12 cellular contexts compared by ENCODE assay signal in the genomic region with DNA sequence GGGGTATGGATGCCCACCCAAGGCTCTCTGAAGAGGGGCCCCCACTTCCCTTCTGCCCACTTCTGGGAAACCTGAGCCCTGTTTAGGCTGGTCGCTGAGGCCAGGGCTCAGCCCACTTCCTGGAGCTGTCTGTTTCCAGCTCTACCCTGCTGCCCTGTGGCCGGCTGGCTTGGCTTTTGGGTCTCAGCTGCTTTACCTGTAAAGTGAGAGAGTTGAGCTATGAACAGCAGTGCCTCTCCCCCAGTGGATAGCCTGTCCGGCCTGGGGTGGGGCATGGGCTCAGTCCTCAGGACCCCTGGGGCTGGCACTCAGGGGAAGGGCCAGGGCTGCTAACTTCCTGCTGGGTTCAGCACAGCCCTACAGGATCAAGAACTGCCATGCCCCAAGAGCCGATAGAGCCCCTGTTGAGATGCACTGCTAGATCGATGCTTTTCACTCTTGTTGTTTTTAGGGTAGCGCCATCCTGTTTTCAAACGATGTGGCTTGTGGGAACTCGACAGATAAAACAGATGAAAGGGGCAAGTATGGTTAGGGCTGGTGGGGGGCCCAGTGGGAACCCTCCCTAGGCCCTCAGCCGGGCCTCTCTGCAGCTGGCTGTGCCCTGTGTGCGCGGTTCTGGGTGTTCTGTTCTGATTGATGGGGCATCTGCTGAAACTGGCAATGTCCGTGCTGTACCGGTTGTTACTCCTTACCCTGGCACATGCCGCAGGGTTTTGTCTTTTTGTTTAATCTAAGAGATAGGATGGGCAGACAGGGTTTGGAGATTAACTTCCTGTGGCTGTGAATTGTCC. TPM values are rescaled to one million over a fixed set of nuclear protein-coding genes. Genes with fewer than 3 reads are reported as not detected.
DNase-seq lines count a peak whose midpoint lies in the region; ATAC-seq and TF ChIP-seq lines count a peak whose summit lies in the region.
"Had no signal": no experiment of that assay in that cellular context is flagged by ENCODE, and none has a peak within 500 bp of the region (broad histone marks: within the 10 kb centered on the region; RNA-seq: fewer than 3 reads in every experiment).

No MANE protein-coding gene starts in this region.

- peaks cover 17% of the 10 kb centered on the region for H3K27me3 Mint-ChIP-seq in GM23338 (ENCODE audit: insufficient read depth, low read depth, poor library complexity)

- H3K79me2 ChIP-seq in GM23338 (replicated peaks; ENCODE audit: insufficient read depth) (no peaks in the 10 kb centered on the region), SK-N-SH (ENCODE audit: insufficient read depth) (no peaks in the 10 kb centered on the region)

- DNase-seq in GM23338 (ENCODE audit: low spot score) (no peak), SK-N-SH (peak; percentile 57), psoas muscle (no peak), 8988T (no peak), KG1 (lab: John Stamatoyannopoulos, UW) (no peak), SKM-1 treated with dmso at 0.1 percent for 144 hours (lab: John Stamatoyannopoulos, UW; ENCODE audit: unreplicated experiment) (no peak)
- DNase-seq: DMS 273 treated with DMSO at 0.1 percent for 48 hours had no signal

- H2AFZ ChIP-seq in GM23338 (peak overlapping the region; percentile 38; the same call in 1 of the 2 replicates), SK-N-SH (ENCODE audit: low read depth) (no peak overlapping the region)

- TF ChIP-seq CTCF in GM23338 (conservative IDR thresholded peaks at IDR 0.05; ENCODE audit: low read depth in 2 of 2) = no peak
- no peak for TF ChIP-seq CTCF in SK-N-SH (IDR thresholded peaks at IDR 0.05)
- no peak for TF ChIP-seq CTCF in psoas muscle (IDR thresholded peaks at IDR 0.05)

- no peak overlapping the region for H3K27ac ChIP-seq in GM23338 (ENCODE audit: low read depth)
- peak overlapping the region in 1 of 2 experiments; percentile 91; a peak in 2 of 4 replicates for H3K27ac ChIP-seq in SK-N-SH (ENCODE audit: low read depth in 2 of 2, low read length in 1 of 2)
- peak overlapping the region; percentile 32 for H3K27ac ChIP-seq in cingulate gyrus (ENCODE audit: low read depth, low read length)
- no peak overlapping the region for H3K27ac ChIP-seq in psoas muscle
- H3K27ac ChIP-seq: right lobe of liver had no signal

- H3K9me3 ChIP-seq in SK-N-SH (no peaks in the 10 kb centered on the region), psoas muscle (no peaks in the 10 kb centered on the region)
- H3K9me3 ChIP-seq: right lobe of liver had no signal

- POLR2A ChIA-PET in SK-N-SH (lab: Yijun Ruan, JAX) = interaction anchor here (0.9 to 1.1 kb wide), 3 partner anchors 46 to 88 kb away, joined by 3 to 6 read pairs (median 3); no protein-coding TSS in a partner anchor

- H3F3A ChIP-seq in GM23338 (replicated peaks; ENCODE audit: low read depth) (no peaks in the 10 kb centered on the region), SK-N-SH (replicated peaks; ENCODE audit: insufficient read depth) (no peaks in the 10 kb centered on the region)

- TF ChIP-seq EP300 in SK-N-SH (IDR thresholded peaks at IDR 0.05; ENCODE audit: borderline replicate concordance in 1 of 2, low read depth in 1 of 2, low read length in 1 of 2) = peak in 1 of 2 experiments; percentile 60; a peak in 2 of 4 replicates

- peak; percentile 42 for ATAC-seq in GM23338
- peak in 3 of 4 donors; percentile 6 to 56 (median 37) for ATAC-seq in psoas muscle

- peaks cover 27% of the 10 kb centered on the region for H3K4me1 Mint-ChIP-seq in GM23338

- intact Hi-C loops in psoas muscle (cut with DNase I) = no loop called here

- CTCF ChIA-PET in SK-N-SH (lab: Yijun Ruan, JAX) = interaction anchor here (0.9 to 7.6 kb wide), 10 partner anchors 9 to 264 kb away, joined by 3 to 58 read pairs (median 7); partner anchors contain the start of gene SFRP5

- H3K9me3 Mint-ChIP-seq in GM23338 = no peaks in the 10 kb centered on the region; the same call in 2 of the 3 replicates
- H3K9me3 Mint-ChIP-seq: activated T-helper 2 cell treated with anti-CD3 and anti-CD28 coated beads, Interferon-gamma antibody, Interleukin-2, Interleukin-4, amounts not matched to agents 10 μg/mL and 5 μg/mL and 100 μg/mL, durations not matched to agents 14 hours and 24 hours and 36 hours had no signal

- H3K4me2 ChIP-seq in GM23338 (no peak overlapping the region), SK-N-SH (no peak overlapping the region)

- no peak overlapping the region for H3K9ac ChIP-seq in SK-N-SH

- H3K27me3 ChIP-seq in GM23338 (ENCODE audit: insufficient read depth) (no peaks in the 10 kb centered on the region), SK-N-SH (ENCODE audit: insufficient read depth) (no peaks in the 10 kb centered on the region; the same call in 1 of the 2 replicates), psoas muscle (ENCODE audit: insufficient read depth in 3 of 3, low read length in 2 of 3) (no peaks in the 10 kb centered on the region)
- H3K27me3 ChIP-seq: right lobe of liver had no signal

- H3K4me1 ChIP-seq in GM23338 (ENCODE audit: insufficient read depth) = peaks cover 25% of the 10 kb centered on the region
- peaks cover 0 to 36% of the 10 kb centered on the region in 2 experiments; a peak in 2 of 4 replicates for H3K4me1 ChIP-seq in SK-N-SH (ENCODE audit: control insufficient read depth in 1 of 2, insufficient read depth in 2 of 2, low read depth in 1 of 2, low read length in 1 of 2)
- H3K4me1 ChIP-seq in psoas muscle = no peaks in the 10 kb centered on the region

- no peak for TF ChIP-seq RAD21 in SK-N-SH (IDR thresholded peaks at IDR 0.05; ENCODE audit: low read length)

- H3K36me3 ChIP-seq in GM23338 (ENCODE audit: insufficient read depth) (no peaks in the 10 kb centered on the region; the same call in 1 of the 2 replicates), SK-N-SH (replicated peaks in 1 of 2; ENCODE audit: control insufficient read depth in 1 of 2, insufficient read depth in 2 of 2, low read length in 1 of 2) (no peaks in the 10 kb centered on the region), psoas muscle (ENCODE audit: insufficient read depth in 1 of 2, low read depth in 1 of 2) (no peaks in the 10 kb centered on the region)
- H3K36me3 ChIP-seq: right lobe of liver had no signal

- H3K4me3 ChIP-seq in GM23338 (no peak overlapping the region), SK-N-SH (ENCODE audit: low read depth in 2 of 2, low read length in 1 of 2) (no peak overlapping the region), psoas muscle (no peak overlapping the region)
- H3K4me3 ChIP-seq: right lobe of liver had no signal

- no peaks in the 10 kb centered on the region for H4K20me1 ChIP-seq in GM23338 (replicated peaks; ENCODE audit: insufficient read depth)
- H4K20me1 ChIP-seq in SK-N-SH (ENCODE audit: insufficient read depth) = no peaks in the 10 kb centered on the region

- no peak overlapping the region for H3K27ac Mint-ChIP-seq in GM23338
- H3K27ac Mint-ChIP-seq: activated T-helper 2 cell treated with anti-CD3 and anti-CD28 coated beads, Interferon-gamma antibody, Interleukin-2, Interleukin-4, amounts not matched to agents 10 μg/mL and 5 μg/mL and 100 μg/mL, durations not matched to agents 14 hours and 24 hours and 36 hours had no signal

- H3K9me2 ChIP-seq in GM23338 (ENCODE audit: insufficient read depth) (no peaks in the 10 kb centered on the region), SK-N-SH (no peaks in the 10 kb centered on the region)

- no peak overlapping the region for H3K4me3 Mint-ChIP-seq in GM23338

- WGBS in SK-N-SH (ENCODE audit: low lambda C conversion rate) = 45% methylated on average over 10 of the region's 14 CpGs
- 37 to 59% (median 39%) methylated on average over 14 of the region's 14 CpGs for WGBS in psoas muscle, 3 donors

- no peaks in the 10 kb centered on the region for H3K36me3 Mint-ChIP-seq in GM23338 (ENCODE audit: low read depth)

TF ChIP-seq in GM23338, 12 proteins besides CTCF, POLR2A, EP300 and RAD21 (continues in another document):
- TF ChIP-seq ZNF114 (CRISPR knock-in tag; IDR thresholded peaks at IDR 0.05) = no peak
- TF ChIP-seq EZH2phosphoT487 (IDR thresholded peaks at IDR 0.05; ENCODE audit: unreplicated experiment) = no peak

TF ChIP-seq in SK-N-SH, 30 proteins besides CTCF, POLR2A, EP300 and RAD21:
- no peak for TF ChIP-seq MEF2A (IDR thresholded peaks at IDR 0.05; ENCODE audit: borderline replicate concordance, low read depth)
- TF ChIP-seq SMC3 (IDR thresholded peaks at IDR 0.05; ENCODE audit: low read depth, low read length) = no peak
- peak; percentile 71; the same call in 1 of the 2 replicates for TF ChIP-seq FOXJ3 (CRISPR knock-in tag; IDR thresholded peaks at IDR 0.05)
- peak; percentile 89 for TF ChIP-seq GATA2 (CRISPR knock-in tag; IDR thresholded peaks at IDR 0.05)
- peak; percentile 29 for TF ChIP-seq CHD2 (IDR thresholded peaks at IDR 0.05; ENCODE audit: low read length, partially characterized antibody)
- peak; percentile 83 for TF ChIP-seq RCOR1 (IDR thresholded peaks at IDR 0.05; ENCODE audit: low read length)

RNA-seq across cellular contexts. Expression of gene SFRP5, which starts 9.9 kb away (rescaled TPM):
- 3.5 and 5.1 TPM in 2 replicates for total RNA-seq in GM23338 (2014; rRNA removed; shearing (Covaris generic))
- polyA plus RNA-seq in GM23338 (2016; fragmentation: Nextera tagmentation; extraction: Ambion mirVana) (2.4 and 3.4 TPM in 2 replicates), SK-N-SH (2012; rRNA removed) (not detected in 2 replicates), psoas muscle (under 1 TPM; 0.47 to 0.73 (median 0.69) TPM)
- 0.01 TPM in 1 of 2 replicates, not detected in the other for polyA plus RNA-seq in SK-N-SH (2012; cell fraction: cytosol; rRNA removed)
- polyA plus RNA-seq in SK-N-SH (2012; cell fraction: nucleus; rRNA removed) = not detected in 2 replicates
- under 1 TPM in 2 of 4 donors, not detected in 2; 0.16 to 0.30 TPM for total RNA-seq in psoas muscle
- total RNA-seq: activated T-helper 2 cell treated with anti-CD3 and anti-CD28 coated beads, Interferon-gamma antibody, Interleukin-2, Interleukin-4, amounts not matched to agents 10 μg/mL and 5 μg/mL and 100 μg/mL, durations not matched to agents 14 hours and 24 hours and 36 hours; fibroblast of lung; RPMI7951 had no signal
- polyA plus RNA-seq: fibroblast of lung had no signal

RNA-seq across cellular contexts. Expression of gene ZFYVE27, which starts 44.8 kb away (rescaled TPM):
- 20.7 and 25.8 TPM in 2 replicates for total RNA-seq in GM23338 (2014; rRNA removed; shearing (Covaris generic))
- polyA plus RNA-seq in GM23338 (2016; fragmentation: Nextera tagmentation; extraction: Ambion mirVana) (13.3 and 15.0 TPM in 2 replicates), SK-N-SH (2012; rRNA removed) (30.5 and 44.3 TPM in 2 replicates), psoas muscle (10 to 100 TPM in 2 of 3 donors, 1 to 10 TPM in 1; 8.3 to 20.1 (median 14.9) TPM)
- polyA plus RNA-seq in SK-N-SH (2012; cell fraction: cytosol; rRNA removed) = 15.5 and 22.6 TPM in 2 replicates
- 111 and 122 TPM in 2 replicates for polyA plus RNA-seq in SK-N-SH (2012; cell fraction: nucleus; rRNA removed)
- total RNA-seq in psoas muscle = 10 to 100 TPM in 3 of 4 donors, 1 to 10 TPM in 1; 9.8 to 15.1 (median 12.1) TPM
